Comparison of ENCODE assay signal across 8 cellular contexts in the genomic region with DNA sequence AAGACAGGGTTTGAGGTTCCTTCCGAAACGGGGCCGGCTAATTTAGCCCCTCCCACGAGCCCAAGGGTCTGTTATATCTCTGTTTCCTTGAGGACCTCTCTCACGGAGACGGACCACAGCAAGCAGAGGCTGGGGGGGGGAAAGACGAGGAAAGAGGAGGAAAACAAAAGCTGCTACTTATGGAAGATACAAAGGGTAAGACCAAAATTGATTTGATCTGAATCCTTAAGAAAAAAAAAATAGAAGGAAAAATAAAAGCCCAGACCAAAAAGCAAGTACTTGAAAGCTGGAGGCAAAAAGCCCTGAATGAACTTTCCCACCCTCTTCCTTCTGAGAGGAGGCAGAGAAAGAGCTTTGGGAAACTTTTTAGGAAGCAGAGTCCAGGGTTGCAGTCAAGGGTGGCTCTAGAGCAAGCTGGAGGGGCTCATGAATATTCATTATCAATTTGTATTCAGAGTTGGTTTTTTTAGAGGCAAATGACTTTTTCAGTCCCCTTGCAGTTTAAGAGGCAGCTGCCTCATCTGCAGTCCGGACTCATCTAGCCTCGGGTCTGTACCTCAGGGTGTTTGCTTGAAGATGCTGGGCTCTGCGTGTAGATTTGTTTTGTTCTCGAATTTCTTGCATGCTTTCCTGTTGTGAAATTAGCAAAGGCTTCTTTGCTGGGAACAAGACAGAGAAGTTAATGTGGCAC. TPM values are rescaled to one million over a fixed set of nuclear protein-coding genes. Genes with fewer than 3 reads are reported as not detected.
DNase-seq lines count a peak whose midpoint lies in the region; ATAC-seq and TF ChIP-seq lines count a peak whose summit lies in the region.

A gene with protein sequence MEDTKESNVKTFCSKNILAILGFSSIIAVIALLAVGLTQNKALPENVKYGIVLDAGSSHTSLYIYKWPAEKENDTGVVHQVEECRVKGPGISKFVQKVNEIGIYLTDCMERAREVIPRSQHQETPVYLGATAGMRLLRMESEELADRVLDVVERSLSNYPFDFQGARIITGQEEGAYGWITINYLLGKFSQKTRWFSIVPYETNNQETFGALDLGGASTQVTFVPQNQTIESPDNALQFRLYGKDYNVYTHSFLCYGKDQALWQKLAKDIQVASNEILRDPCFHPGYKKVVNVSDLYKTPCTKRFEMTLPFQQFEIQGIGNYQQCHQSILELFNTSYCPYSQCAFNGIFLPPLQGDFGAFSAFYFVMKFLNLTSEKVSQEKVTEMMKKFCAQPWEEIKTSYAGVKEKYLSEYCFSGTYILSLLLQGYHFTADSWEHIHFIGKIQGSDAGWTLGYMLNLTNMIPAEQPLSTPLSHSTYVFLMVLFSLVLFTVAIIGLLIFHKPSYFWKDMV (plus strand): TSS at position 103 of the 691 bp plus-strand sequence. CDS start 77 bp downstream, at position 180.

- H3K27me3 ChIP-seq in DOHH2 (ENCODE audit: control insufficient read depth, low read length), result no peaks in the 10 kb centered on the region

- H3K9me3 Mint-ChIP-seq in immature natural killer cell, result peaks cover 0 to 2% (median 0%) of the 10 kb centered on the region in 6 donors
- H3K9me3 Mint-ChIP-seq in stimulated activated memory B cell treated with anti-CD40 and anti-IgM and Interleukin-4, amounts not matched to agents 10 μg/mL and 1 μg/mL and 100 μg/mL, for 72 hours, result peaks cover 5% of the 10 kb centered on the region

- peak; percentile 25 for ATAC-seq in HG02885 (IDR thresholded peaks at IDR 0.05; ENCODE audit: poor library complexity, unreplicated experiment)
- peak; percentile 37 for ATAC-seq in stimulated activated memory B cell treated with anti-CD40 and anti-IgM and Interleukin-4, amounts not matched to agents 10 μg/mL and 1 μg/mL and 100 μg/mL, for 72 hours
- no peak for ATAC-seq in GM19467 (IDR thresholded peaks at IDR 0.05; ENCODE audit: unreplicated experiment)

- no peak for TF ChIP-seq CTCF in DOHH2 (IDR thresholded peaks at IDR 0.05; ENCODE audit: low read depth, low read length, poor library complexity, severe bottlenecking)

- peaks cover 15 to 32% of the 10 kb centered on the region in 2 donors for H3K4me1 Mint-ChIP-seq in immature natural killer cell
- H3K4me1 Mint-ChIP-seq in stimulated activated memory B cell treated with anti-CD40 and anti-IgM and Interleukin-4, amounts not matched to agents 10 μg/mL and 1 μg/mL and 100 μg/mL, for 72 hours, result peaks cover 60% of the 10 kb centered on the region

- H3K4me2 ChIP-seq in DOHH2 (ENCODE audit: low read length), result peak within 1 kb of the TSS; percentile 85

- peak within 1 kb of the TSS; percentile 90 for H3K27ac ChIP-seq in DOHH2 (ENCODE audit: low read depth, low read length)

- H3F3A ChIP-seq in DOHH2 (ENCODE audit: control insufficient read depth, insufficient read depth), result peaks cover 33% of the 10 kb centered on the region

- H3K9me2 ChIP-seq in DOHH2 (replicated peaks; ENCODE audit: control insufficient read depth, low read length), result no peaks in the 10 kb centered on the region

- peak within 1 kb of the TSS in 4 of 6 donors; percentile 14 to 57 (median 44) for H3K27ac Mint-ChIP-seq in immature natural killer cell
- H3K27ac Mint-ChIP-seq in stimulated activated memory B cell treated with anti-CD40 and anti-IgM and Interleukin-4, amounts not matched to agents 10 μg/mL and 1 μg/mL and 100 μg/mL, for 72 hours, result peak within 1 kb of the TSS; percentile 99

- H3K4me3 Mint-ChIP-seq in immature natural killer cell, result peak within 1 kb of the TSS; percentile 34 to 71 (median 45)
- H3K4me3 Mint-ChIP-seq in stimulated activated memory B cell treated with anti-CD40 and anti-IgM and Interleukin-4, amounts not matched to agents 10 μg/mL and 1 μg/mL and 100 μg/mL, for 72 hours, result peak within 1 kb of the TSS; percentile 97

- no peaks in the 10 kb centered on the region for H4K20me1 ChIP-seq in DOHH2 (ENCODE audit: control insufficient read depth, insufficient read depth, low read depth, low read length)

- H3K9me3 ChIP-seq in DOHH2 (ENCODE audit: control insufficient read depth, insufficient read depth, low read length), result no peaks in the 10 kb centered on the region

- peaks cover 0 to 3% (median 0%) of the 10 kb centered on the region in 3 donors for H3K36me3 Mint-ChIP-seq in immature natural killer cell
- peaks cover 34% of the 10 kb centered on the region for H3K36me3 Mint-ChIP-seq in stimulated activated memory B cell treated with anti-CD40 and anti-IgM and Interleukin-4, amounts not matched to agents 10 μg/mL and 1 μg/mL and 100 μg/mL, for 72 hours

- peaks cover 48% of the 10 kb centered on the region for H3K4me1 ChIP-seq in DOHH2 (ENCODE audit: control insufficient read depth, low read length)

- peaks cover 21% of the 10 kb centered on the region for H3K79me2 ChIP-seq in DOHH2 (ENCODE audit: control insufficient read depth, low read length)

- H3K36me3 ChIP-seq in DOHH2 (ENCODE audit: control insufficient read depth, low read length), result peaks cover 9% of the 10 kb centered on the region

- peak; percentile 31 for DNase-seq in astrocyte of the hippocampus (ENCODE audit: low read depth, low spot score)
- DNase-seq in immature natural killer cell, result no peak
- no peak for DNase-seq in KG1 (lab: John Stamatoyannopoulos, UW)
- DNase-seq in NCI-H1694 (lab: John Stamatoyannopoulos, UW), result no peak

- peak within 1 kb of the TSS; percentile 78 for H3K4me3 ChIP-seq in DOHH2 (ENCODE audit: low read length)

- H3K27me3 Mint-ChIP-seq in immature natural killer cell (ENCODE audit: low read depth in 3 of 3), result peaks cover 0 to 15% (median 6%) of the 10 kb centered on the region in 3 donors
- H3K27me3 Mint-ChIP-seq in stimulated activated memory B cell treated with anti-CD40 and anti-IgM and Interleukin-4, amounts not matched to agents 10 μg/mL and 1 μg/mL and 100 μg/mL, for 72 hours, result no peaks in the 10 kb centered on the region

RNA-seq across cellular contexts. Expression of the gene that starts here (rescaled TPM):
- polyA plus RNA-seq in immature natural killer cell, result 1 to 10 TPM; 1.8 to 4.3 (median 1.8) TPM
